In the genomic region with DNA sequence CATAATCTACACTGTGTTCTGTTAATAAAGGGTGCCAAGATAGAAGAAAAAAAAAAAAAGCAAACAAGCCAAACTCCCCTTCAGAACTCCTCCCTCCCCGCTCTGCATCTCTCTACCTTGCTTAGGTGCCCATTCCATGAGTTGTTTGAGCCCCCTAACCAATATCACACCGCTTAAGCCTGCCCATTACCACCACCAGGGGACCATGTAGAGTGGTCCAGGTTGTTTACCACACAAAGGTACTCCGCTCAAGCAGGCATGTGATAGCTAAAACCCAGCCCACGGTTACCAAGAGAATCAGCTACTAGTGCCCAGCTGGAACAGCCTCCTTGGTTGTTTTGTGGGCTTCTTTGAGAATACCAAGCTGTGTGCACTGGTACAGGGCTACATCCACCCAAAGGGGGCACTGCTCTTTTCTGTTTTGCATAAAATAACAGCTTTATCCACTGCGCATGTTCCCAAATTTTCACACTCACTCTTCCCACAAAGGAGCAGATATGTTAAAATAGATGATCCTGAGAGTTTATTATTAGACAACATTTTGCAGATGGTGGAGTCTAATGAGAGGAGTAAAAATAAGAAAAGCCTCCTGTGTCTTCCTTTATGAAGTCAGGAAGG, we compare ENCODE assay signal across 21 cellular contexts.
DNase-seq lines count a peak whose midpoint lies in the region; ATAC-seq, FAIRE-seq and TF ChIP-seq lines count a peak whose summit lies in the region.
"Had no signal": no experiment of that assay in that cellular context is flagged by ENCODE, and none has a peak within 500 bp of the region (broad histone marks: within the 10 kb centered on the region; RNA-seq: fewer than 3 reads in every experiment).

No MANE protein-coding gene starts in this region.

- H3K27me3 ChIP-seq in brain microvascular endothelial cell (replicated peaks) (no peaks in the 10 kb centered on the region), kidney epithelial cell (ENCODE audit: control insufficient read depth, insufficient read depth, low read length) (no peaks in the 10 kb centered on the region), small intestine (ENCODE audit: control insufficient read depth in 2 of 2, insufficient read depth in 2 of 2, low read length in 2 of 2) (no peaks in the 10 kb centered on the region)

- 0 out of 2 replicates have a peak, but pooled peaks have one; percentile 4 for TF ChIP-seq CTCF in GM12875 (IDR thresholded peaks at IDR 0.05; ENCODE audit: borderline replicate concordance, insufficient read depth, low read depth, low read length)
- peak; percentile 39 for TF ChIP-seq CTCF in brain microvascular endothelial cell (IDR thresholded peaks at IDR 0.05; ENCODE audit: low read depth, low read length, missing control alignments)
- TF ChIP-seq CTCF in kidney epithelial cell (IDR thresholded peaks at IDR 0.05; ENCODE audit: insufficient read depth, low read length, poor library complexity, severe bottlenecking) = peak; percentile 1

- no peak for FAIRE-seq in small intestine (lab: Jason Lieb, UNC)
- FAIRE-seq: colon, GM18507 had no signal

- H3K4me3 ChIP-seq in GM12875 (ENCODE audit: low read depth, low read length) (no peak overlapping the region), brain microvascular endothelial cell (ENCODE audit: low read depth, low read length) (no peak overlapping the region), kidney epithelial cell (ENCODE audit: low read depth, low read length) (no peak overlapping the region), small intestine (ENCODE audit: low read depth in 1 of 2, low read length in 2 of 2) (no peak overlapping the region)

- in situ Hi-C loops in brain microvascular endothelial cell (cut with HindIII; ENCODE audit: low pct_ligation_motif_present, low sequenced_read_pairs) = no loop called here

- DNase-seq in LHCN-M2 (ENCODE audit: low read depth) = peak; percentile 4
- no peak for DNase-seq in brain microvascular endothelial cell
- DNase-seq in kidney epithelial cell (ENCODE audit: low read depth) = no peak
- no peak for DNase-seq in small intestine
- no peak for DNase-seq in NCI-H2081 treated with DMSO at 0.1 percent for 48 hours (lab: John Stamatoyannopoulos, UW)
- DNase-seq: activated CD4-positive, alpha-beta T cell treated with anti-CD3 and anti-CD28 coated beads, Interleukin-2, amount 50 U/mL, for 1 hour; activated CD8-positive, alpha-beta memory T cell treated with anti-CD3 and anti-CD28 coated beads, Interleukin-2, amount 50 U/mL, for 48 hours; activated naive CD8-positive, alpha-beta T cell treated with anti-CD3 and anti-CD28 coated beads, Interleukin-2, amount 10 ng/mL, durations not matched to agents 7 days and 5 days; EL; foreskin fibroblast; kidney glomerular epithelial cell; mammary epithelial cell; NCI-H187; nucleus accumbens; retina; SW 1271 had no signal

- no peaks in the 10 kb centered on the region for H3K4me1 ChIP-seq in small intestine (ENCODE audit: control insufficient read depth in 2 of 2, insufficient read depth in 1 of 2, low read depth in 1 of 2, low read length in 1 of 2)

- H3K27ac ChIP-seq in brain microvascular endothelial cell (no peak overlapping the region), small intestine (ENCODE audit: low read depth in 1 of 2, low read length in 1 of 2) (no peak overlapping the region)
- H3K27ac ChIP-seq: RWPE1 had no signal

- no peak for ATAC-seq in esophagus mucosa

- H3K36me3 ChIP-seq in brain microvascular endothelial cell (replicated peaks) = no peaks in the 10 kb centered on the region
- no peaks in the 10 kb centered on the region for H3K36me3 ChIP-seq in kidney epithelial cell (ENCODE audit: control insufficient read depth, insufficient read depth, low read length)
- H3K36me3 ChIP-seq in small intestine (ENCODE audit: control insufficient read depth in 2 of 2, insufficient read depth in 2 of 2, low read length in 2 of 2) = no peaks in the 10 kb centered on the region

- no peaks in the 10 kb centered on the region for H3K9me3 ChIP-seq in small intestine (ENCODE audit: control insufficient read depth, low read depth)

- WGBS in small intestine, 3 donors = 84 to 87% (median 86%) methylated on average over 5 of the region's 5 CpGs
